ENCODE assay signal across 13 cellular contexts in the genomic region with DNA sequence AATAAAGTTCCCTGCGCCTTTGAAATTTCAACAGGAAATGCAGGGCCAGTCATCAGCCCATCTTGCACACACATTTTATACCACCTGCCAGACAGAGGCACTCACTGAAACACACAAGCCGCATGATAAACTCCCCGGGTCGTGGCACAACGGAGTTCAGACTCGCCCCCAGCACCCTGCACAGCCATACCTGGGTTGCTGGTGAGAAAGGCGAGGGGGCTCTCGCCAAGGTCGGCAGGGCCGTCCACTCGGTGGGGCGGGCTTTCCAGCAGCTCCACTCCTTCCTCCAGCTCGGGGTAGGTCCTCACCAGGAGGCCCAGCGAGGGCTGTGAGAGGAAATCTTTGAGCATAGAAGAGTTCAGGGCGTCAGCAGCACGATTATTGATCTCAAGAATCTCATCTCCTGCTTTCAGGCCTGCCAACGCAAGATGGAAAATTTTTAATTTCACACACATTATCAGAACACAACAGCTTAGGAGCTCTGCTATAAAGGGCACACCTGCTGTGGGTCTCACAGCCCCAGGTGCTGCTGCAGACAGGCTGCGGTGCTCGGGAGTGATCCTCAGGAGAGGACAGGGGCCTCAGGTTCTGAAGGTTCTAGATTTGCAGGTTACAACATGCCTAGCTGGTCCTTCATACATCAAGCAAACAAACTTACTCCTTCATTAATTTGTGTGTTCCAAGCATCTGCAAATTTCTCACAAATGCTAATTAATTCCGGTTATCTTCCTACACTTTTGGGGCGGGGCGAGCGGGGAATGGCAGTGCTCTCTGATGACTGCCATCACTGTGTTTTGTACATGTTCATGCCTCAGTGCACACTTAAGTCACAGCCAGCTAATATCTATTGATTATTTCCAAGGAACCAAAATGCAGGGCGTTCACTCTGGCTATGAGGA.
DNase-seq lines count a peak whose midpoint lies in the region; ATAC-seq lines count a peak whose summit lies in the region.
"Had no signal": no experiment of that assay in that cellular context is flagged by ENCODE, and none has a peak within 500 bp of the region (broad histone marks: within the 10 kb centered on the region; RNA-seq: fewer than 3 reads in every experiment).

No MANE protein-coding gene starts in this region.

- no peaks in the 10 kb centered on the region for H3K27me3 Mint-ChIP-seq in activated T-helper 2 cell treated with anti-CD3 and anti-CD28 coated beads, Interferon-gamma antibody, Interleukin-2, Interleukin-4, amounts not matched to agents 10 μg/mL and 5 μg/mL and 100 μg/mL, durations not matched to agents 14 hours and 24 hours and 36 hours (ENCODE audit: low read depth)
- no peaks in the 10 kb centered on the region for H3K27me3 Mint-ChIP-seq in stimulated activated naive CD8-positive, alpha-beta T cell treated with anti-CD3 and anti-CD28 coated beads, Interleukin-15, amount 100 ng/mL, for 72 hours

- peak overlapping the region in 12 of 21 experiments; percentile 2 to 90 (median 58) for H3K27ac ChIP-seq in skin epidermis
- H3K27ac ChIP-seq: 22Rv1, GM23248, parathyroid adenoma had no signal

- peak overlapping the region; percentile 91 for H3K4me3 Mint-ChIP-seq in activated T-helper 2 cell treated with anti-CD3 and anti-CD28 coated beads, Interferon-gamma antibody, Interleukin-2, Interleukin-4, amounts not matched to agents 10 μg/mL and 5 μg/mL and 100 μg/mL, durations not matched to agents 14 hours and 24 hours and 36 hours (ENCODE audit: low read depth)
- H3K4me3 Mint-ChIP-seq in stimulated activated naive CD8-positive, alpha-beta T cell treated with anti-CD3 and anti-CD28 coated beads, Interleukin-15, amount 100 ng/mL, for 72 hours, result peak overlapping the region; percentile 86 to 95

- peak overlapping the region; percentile 95 for H3K27ac Mint-ChIP-seq in activated T-helper 2 cell treated with anti-CD3 and anti-CD28 coated beads, Interferon-gamma antibody, Interleukin-2, Interleukin-4, amounts not matched to agents 10 μg/mL and 5 μg/mL and 100 μg/mL, durations not matched to agents 14 hours and 24 hours and 36 hours
- H3K27ac Mint-ChIP-seq in stimulated activated naive CD8-positive, alpha-beta T cell treated with anti-CD3 and anti-CD28 coated beads, Interleukin-15, amount 100 ng/mL, for 72 hours, result peak overlapping the region; percentile 93 to 96

- peaks cover 66% of the 10 kb centered on the region for H3K36me3 Mint-ChIP-seq in activated T-helper 2 cell treated with anti-CD3 and anti-CD28 coated beads, Interferon-gamma antibody, Interleukin-2, Interleukin-4, amounts not matched to agents 10 μg/mL and 5 μg/mL and 100 μg/mL, durations not matched to agents 14 hours and 24 hours and 36 hours (ENCODE audit: low read depth)

- H3K4me3 ChIP-seq in skin epidermis, result peak overlapping the region in 1 of 7 experiments; percentile 2
- H3K4me3 ChIP-seq: GM23248, MG63 had no signal

- intact Hi-C loops in activated T-helper 2 cell treated with anti-CD3 and anti-CD28 coated beads, Interferon-gamma antibody, Interleukin-2, Interleukin-4, amounts not matched to agents 10 μg/mL and 5 μg/mL and 100 μg/mL, durations not matched to agents 14 hours and 24 hours and 36 hours (cut with micrococcal nuclease), result loop anchor here (1.0 to 10.0 kb wide), 3 partner anchors 112 to 542 kb away; partner anchors contain the start of gene SOD1

- peak; percentile 79 for ATAC-seq in stimulated activated naive CD8-positive, alpha-beta T cell treated with anti-CD3 and anti-CD28 coated beads, Interleukin-15, amount 100 ng/mL, for 72 hours
- no peak for ATAC-seq in GM18909 (IDR thresholded peaks at IDR 0.05; ENCODE audit: poor library complexity, unreplicated experiment)

- DNase-seq in NCI-H1105 treated with DMSO at 0.1 percent for 48 hours (lab: John Stamatoyannopoulos, UW) (peak; percentile 14), NCI-H1105 (lab: John Stamatoyannopoulos, UW) (no peak), Ammon's horn (ENCODE audit: low spot score) (no peak), glomerular visceral epithelial cell (ENCODE audit: extremely low spot score) (no peak)
- peak; percentile 44 for DNase-seq in activated T-helper 2 cell treated with anti-CD3 and anti-CD28 coated beads, Interferon-gamma antibody, Interleukin-2, Interleukin-4, amounts not matched to agents 10 μg/mL and 5 μg/mL and 100 μg/mL, durations not matched to agents 14 hours and 24 hours and 36 hours (ENCODE audit: low spot score)
- DNase-seq in stimulated activated naive CD8-positive, alpha-beta T cell treated with anti-CD3 and anti-CD28 coated beads, Interleukin-15, amount 100 ng/mL, for 72 hours, result peak; percentile 58 to 60
- DNase-seq: GM23248, left cardiac atrium, MG63 had no signal

- H3K4me1 Mint-ChIP-seq in activated T-helper 2 cell treated with anti-CD3 and anti-CD28 coated beads, Interferon-gamma antibody, Interleukin-2, Interleukin-4, amounts not matched to agents 10 μg/mL and 5 μg/mL and 100 μg/mL, durations not matched to agents 14 hours and 24 hours and 36 hours (ENCODE audit: low read depth), result peaks cover 62% of the 10 kb centered on the region
- peaks cover 79% of the 10 kb centered on the region for H3K4me1 Mint-ChIP-seq in stimulated activated naive CD8-positive, alpha-beta T cell treated with anti-CD3 and anti-CD28 coated beads, Interleukin-15, amount 100 ng/mL, for 72 hours

- no peaks in the 10 kb centered on the region for H3K9me3 Mint-ChIP-seq in activated T-helper 2 cell treated with anti-CD3 and anti-CD28 coated beads, Interferon-gamma antibody, Interleukin-2, Interleukin-4, amounts not matched to agents 10 μg/mL and 5 μg/mL and 100 μg/mL, durations not matched to agents 14 hours and 24 hours and 36 hours
- H3K9me3 Mint-ChIP-seq in stimulated activated naive CD8-positive, alpha-beta T cell treated with anti-CD3 and anti-CD28 coated beads, Interleukin-15, amount 100 ng/mL, for 72 hours, result no peaks in the 10 kb centered on the region

Comparison
In these comparisons a context has a peak if more than half of its experiments do, and no peak if none do; other contexts are left out.
1. DNase-seq: peak in NCI-H1105 treated with DMSO at 0.1 percent for 48 hours (single experiment), activated T-helper 2 cell treated with anti-CD3 and anti-CD28 coated beads, Interferon-gamma antibody, Interleukin-2, Interleukin-4, amounts not matched to agents 10 μg/mL and 5 μg/mL and 100 μg/mL, durations not matched to agents 14 hours and 24 hours and 36 hours (single experiment) and stimulated activated naive CD8-positive, alpha-beta T cell treated with anti-CD3 and anti-CD28 coated beads, Interleukin-15, amount 100 ng/mL, for 72 hours (2 of 2); none in NCI-H1105 (single experiment), Ammon's horn (single experiment) and glomerular visceral epithelial cell (single experiment).